37 cellular contexts compared by ENCODE assay signal in genomic region chr12:23626791-23627190, GRCh38.
DNase-seq lines count a peak whose midpoint lies in the region; ATAC-seq, FAIRE-seq and TF ChIP-seq lines count a peak whose summit lies in the region.
"Had no signal": no experiment of that assay in that cellular context is flagged by ENCODE, and none has a peak within 500 bp of the region (broad histone marks: within the 10 kb centered on the region; RNA-seq: fewer than 3 reads in every experiment).

No MANE protein-coding gene starts in this region.

- peaks cover 17% of the 10 kb centered on the region; the same call in 2 of the 3 replicates for H3K4me1 Mint-ChIP-seq in GM23338
- H3K4me1 Mint-ChIP-seq: B cell; CD14-positive monocyte; CD4-positive, alpha-beta memory T cell; CD4-positive, CD25-positive, alpha-beta regulatory T cell; CD8-positive, alpha-beta memory T cell had no signal

- FAIRE-seq in HTR-8/SVneo (lab: Jason Lieb, UNC) (peak; percentile 13), bronchial epithelial cell (lab: Jason Lieb, UNC) (no peak)
- FAIRE-seq: A204.1, A549, D721Med had no signal

- H3K4me1 ChIP-seq in GM23338 (ENCODE audit: insufficient read depth) = peaks cover 33% of the 10 kb centered on the region
- H3K4me1 ChIP-seq in HAP-1 = peaks cover 37% of the 10 kb centered on the region
- H3K4me1 ChIP-seq: A549; BE2C; BLaER1; BLaER1 treated with 17β-estradiol and CSF1 and Interleukin-3, amounts not matched to agents 10 nM and 100 nM; Caco-2 had no signal

- TF ChIP-seq CTCF in GM23338 (conservative IDR thresholded peaks at IDR 0.05; ENCODE audit: low read depth in 2 of 2) (no peak), bronchial epithelial cell (IDR thresholded peaks at IDR 0.05; ENCODE audit: insufficient read depth, low read length, severe bottlenecking) (no peak), brain microvascular endothelial cell (IDR thresholded peaks at IDR 0.05; ENCODE audit: low read depth, low read length, missing control alignments) (no peak)

- no peak overlapping the region for H2AFZ ChIP-seq in GM23338

- no peak for ATAC-seq in GM23338
- ATAC-seq: A549; CD8-positive, alpha-beta T cell had no signal

- no peaks in the 10 kb centered on the region for H3K27me3 ChIP-seq in GM23338 (ENCODE audit: insufficient read depth)
- H3K27me3 ChIP-seq in HAP-1 (ENCODE audit: low read depth) = no peaks in the 10 kb centered on the region
- H3K27me3 ChIP-seq in bronchial epithelial cell (ENCODE audit: control insufficient read depth, insufficient read depth, low read length) = no peaks in the 10 kb centered on the region
- H3K27me3 ChIP-seq in brain microvascular endothelial cell (replicated peaks) = no peaks in the 10 kb centered on the region
- H3K27me3 ChIP-seq: BE2C; BLaER1; BLaER1 treated with 17β-estradiol and CSF1 and Interleukin-3, amounts not matched to agents 10 nM and 100 nM had no signal

- H3K27me3 Mint-ChIP-seq in GM23338 (ENCODE audit: insufficient read depth, low read depth, poor library complexity) = no peaks in the 10 kb centered on the region
- H3K27me3 Mint-ChIP-seq: B cell; CD4-positive, alpha-beta memory T cell; CD4-positive, alpha-beta T cell; CD4-positive, CD25-positive, alpha-beta regulatory T cell; CD8-positive, alpha-beta memory T cell had no signal

- H3K4me2 ChIP-seq in GM23338 = peak overlapping the region; percentile 30; the same call in 1 of the 2 replicates
- H3K4me2 ChIP-seq: A549; BLaER1; BLaER1 treated with 17β-estradiol and CSF1 and Interleukin-3, amounts not matched to agents 10 nM and 100 nM had no signal

- no peaks in the 10 kb centered on the region for H3K9me2 ChIP-seq in GM23338 (ENCODE audit: insufficient read depth)

- no peaks in the 10 kb centered on the region for H3K9me3 ChIP-seq in HAP-1
- H3K9me3 ChIP-seq: BE2C; BLaER1; BLaER1 treated with 17β-estradiol and CSF1 and Interleukin-3, amounts not matched to agents 10 nM and 100 nM; Caco-2 had no signal

- no peaks in the 10 kb centered on the region for H4K20me1 ChIP-seq in GM23338 (replicated peaks; ENCODE audit: insufficient read depth)
- H4K20me1 ChIP-seq: BLaER1; BLaER1 treated with 17β-estradiol and CSF1 and Interleukin-3, amounts not matched to agents 10 nM and 100 nM had no signal

- no peak overlapping the region for H3K4me3 ChIP-seq in GM23338
- no peak overlapping the region for H3K4me3 ChIP-seq in HAP-1
- no peak overlapping the region for H3K4me3 ChIP-seq in bronchial epithelial cell (ENCODE audit: low read depth, low read length)
- no peak overlapping the region for H3K4me3 ChIP-seq in brain microvascular endothelial cell (ENCODE audit: low read depth, low read length)
- H3K4me3 ChIP-seq: A549; BLaER1; BLaER1 treated with 17β-estradiol and CSF1 and Interleukin-3, amounts not matched to agents 10 nM and 100 nM had no signal

- H3K36me3 Mint-ChIP-seq in GM23338 (ENCODE audit: low read depth) = no peaks in the 10 kb centered on the region
- H3K36me3 Mint-ChIP-seq: CD14-positive monocyte; CD4-positive, alpha-beta memory T cell; CD4-positive, CD25-positive, alpha-beta regulatory T cell; CD8-positive, alpha-beta memory T cell; CD8-positive, alpha-beta T cell had no signal

- DNase-seq in GM23338 (ENCODE audit: low spot score) = no peak
- peak; percentile 38 to 92 for DNase-seq in HAP-1 (ENCODE audit: low spot score in 2 of 2)
- no peak for DNase-seq in HTR-8/SVneo (ENCODE audit: insufficient read length, low spot score)
- peak; percentile 1 for DNase-seq in bronchial epithelial cell (ENCODE audit: low read depth)
- no peak for DNase-seq in brain microvascular endothelial cell
- DNase-seq in activated gamma-delta T cell (lab: John Stamatoyannopoulos, UW) = no peak
- DNase-seq in NCI-H446 (lab: John Stamatoyannopoulos, UW) = no peak
- no peak for DNase-seq in NK-92 treated with Interleukin-12 subunit alpha and Interleukin-12 subunit beta, amount 100 ng/mL, for 24 hours (lab: John Stamatoyannopoulos, UW)
- DNase-seq: 8988T; ACHN; AML-193; BE2C; C1 segment of cervical spinal cord; Caco-2; Calu3; CD4-positive, alpha-beta memory T cell; CD4-positive, alpha-beta T cell; CD4-positive, CD25-positive, alpha-beta regulatory T cell; CD8-positive, alpha-beta memory T cell; CD8-positive, alpha-beta T cell; COR-L47; DMS 273 treated with DMSO at 0.1 percent for 48 hours; DMS153; DMS53; DMS79; DMS79 treated with DMSO at 0.1 percent for 48 hours; DND-41; EL had no signal

- no peak overlapping the region for H3K4me3 Mint-ChIP-seq in GM23338
- H3K4me3 Mint-ChIP-seq: B cell; CD14-positive monocyte; CD4-positive, alpha-beta memory T cell; CD4-positive, alpha-beta T cell; CD4-positive, CD25-positive, alpha-beta regulatory T cell; CD8-positive, alpha-beta memory T cell; CD8-positive, alpha-beta T cell had no signal

- no peaks in the 10 kb centered on the region for H3K9me3 Mint-ChIP-seq in GM23338

- in situ Hi-C loops in HAP-1 (cut with MboI; ENCODE audit: low sequenced_read_pairs) (no loop called here), brain microvascular endothelial cell (cut with HindIII; ENCODE audit: low pct_ligation_motif_present, low sequenced_read_pairs) (no loop called here)

- H3K27ac ChIP-seq in GM23338 (ENCODE audit: low read depth) (no peak overlapping the region), brain microvascular endothelial cell (no peak overlapping the region)
- H3K27ac ChIP-seq: 22Rv1; A549; BLaER1; BLaER1 treated with 17β-estradiol and CSF1 and Interleukin-3, amounts not matched to agents 10 nM and 100 nM; C4-2B had no signal

- no peaks in the 10 kb centered on the region for H3K36me3 ChIP-seq in GM23338 (ENCODE audit: insufficient read depth)
- no peaks in the 10 kb centered on the region for H3K36me3 ChIP-seq in HAP-1 (replicated peaks)
- H3K36me3 ChIP-seq in bronchial epithelial cell (ENCODE audit: control insufficient read depth, insufficient read depth, low read length) = no peaks in the 10 kb centered on the region
- H3K36me3 ChIP-seq in brain microvascular endothelial cell (replicated peaks) = no peaks in the 10 kb centered on the region
- H3K36me3 ChIP-seq: BE2C; BLaER1; BLaER1 treated with 17β-estradiol and CSF1 and Interleukin-3, amounts not matched to agents 10 nM and 100 nM had no signal

- no peaks in the 10 kb centered on the region for H3K79me2 ChIP-seq in GM23338 (replicated peaks; ENCODE audit: insufficient read depth)

- H3K27ac Mint-ChIP-seq in GM23338 = no peak overlapping the region
- H3K27ac Mint-ChIP-seq: B cell; CD14-positive monocyte; CD4-positive, alpha-beta memory T cell; CD4-positive, alpha-beta T cell; CD4-positive, CD25-positive, alpha-beta regulatory T cell; CD8-positive, alpha-beta memory T cell; CD8-positive, alpha-beta T cell had no signal

- H3F3A ChIP-seq in GM23338 (replicated peaks; ENCODE audit: low read depth) = no peaks in the 10 kb centered on the region

TF ChIP-seq in GM23338, 12 proteins besides CTCF, POLR2A, EP300 and RAD21:
- 0 out of 2 replicates have a peak, but pooled peaks have one; percentile 15 for TF ChIP-seq NANOG (IDR thresholded peaks at IDR 0.05; ENCODE audit: borderline replicate concordance)
- no peak for TF ChIP-seq CREB1 (CRISPR knock-in tag; IDR thresholded peaks at IDR 0.05; ENCODE audit: low read depth)

Comparison
In these comparisons a context has a peak if more than half of its experiments do, and no peak if none do; other contexts are left out.
1. DNase-seq: peak in HAP-1 (2 of 2) and bronchial epithelial cell (single experiment); none in GM23338 (single experiment), HTR-8/SVneo (single experiment), brain microvascular endothelial cell (single experiment), activated gamma-delta T cell (single experiment), NCI-H446 (0 of 2) and NK-92 treated with Interleukin-12 subunit alpha and Interleukin-12 subunit beta, amount 100 ng/mL, for 24 hours (single experiment).